Comparison of ENCODE assay signal across 12 cellular contexts in genomic region chr15:85048430-85048829, GRCh38.
DNase-seq lines count a peak whose midpoint lies in the region; ATAC-seq, FAIRE-seq and TF ChIP-seq lines count a peak whose summit lies in the region.
"Had no signal": no experiment of that assay in that cellular context is flagged by ENCODE, and none has a peak within 500 bp of the region (broad histone marks: within the 10 kb centered on the region; RNA-seq: fewer than 3 reads in every experiment).

No MANE protein-coding gene starts in this region.

- no peaks in the 10 kb centered on the region for H3K36me3 ChIP-seq in SJSA1
- no peaks in the 10 kb centered on the region for H3K36me3 ChIP-seq in gastrocnemius medialis

- peaks cover 42% of the 10 kb centered on the region for H3K4me1 Mint-ChIP-seq in endothelial cell (ENCODE audit: unreplicated experiment)
- H3K4me1 Mint-ChIP-seq in activated T-helper 1 cell treated with anti-CD3 and anti-CD28 coated beads, Interleukin-12 subunit alpha, Interleukin-12 subunit beta, Interleukin-2, Interleukin-4 antibody, amounts not matched to agents 30 ng/mL and 10 ng/mL and 1 ng/mL, durations not matched to agents 14 hours and 24 hours and 36 hours (ENCODE audit: low read depth), result peaks cover 12% of the 10 kb centered on the region

- H3K9me3 ChIP-seq in SJSA1 (replicated peaks) (no peaks in the 10 kb centered on the region), gastrocnemius medialis (no peaks in the 10 kb centered on the region)

- FAIRE-seq in H54 (lab: Jason Lieb, UNC), result no peak
- FAIRE-seq: GM12878, RCC 7860 had no signal

- TF ChIP-seq CTCF in endothelial cell (IDR thresholded peaks at IDR 0.05; ENCODE audit: unreplicated experiment) (no peak), gastrocnemius medialis (IDR thresholded peaks at IDR 0.05 in 4 of 5, conservative IDR thresholded peaks at IDR 0.05 in 1 of 5) (no peak)

- no peaks in the 10 kb centered on the region for H3K9me3 Mint-ChIP-seq in endothelial cell (ENCODE audit: unreplicated experiment)
- H3K9me3 Mint-ChIP-seq in activated T-helper 1 cell treated with anti-CD3 and anti-CD28 coated beads, Interleukin-12 subunit alpha, Interleukin-12 subunit beta, Interleukin-2, Interleukin-4 antibody, amounts not matched to agents 30 ng/mL and 10 ng/mL and 1 ng/mL, durations not matched to agents 14 hours and 24 hours and 36 hours, result peaks cover 5% of the 10 kb centered on the region
- H3K9me3 Mint-ChIP-seq: activated B cell treated with CpG ODN at 0.5 μM for 24 hours; stimulated activated memory B cell treated with anti-CD40 and anti-IgM and Interleukin-4, amounts not matched to agents 10 μg/mL and 1 μg/mL and 100 μg/mL, for 72 hours had no signal

- no peaks in the 10 kb centered on the region for H3K27me3 Mint-ChIP-seq in endothelial cell (ENCODE audit: unreplicated experiment)
- H3K27me3 Mint-ChIP-seq in activated T-helper 1 cell treated with anti-CD3 and anti-CD28 coated beads, Interleukin-12 subunit alpha, Interleukin-12 subunit beta, Interleukin-2, Interleukin-4 antibody, amounts not matched to agents 30 ng/mL and 10 ng/mL and 1 ng/mL, durations not matched to agents 14 hours and 24 hours and 36 hours (ENCODE audit: insufficient read depth), result no peaks in the 10 kb centered on the region
- H3K27me3 Mint-ChIP-seq: activated B cell treated with CpG ODN at 0.5 μM for 24 hours; stimulated activated memory B cell treated with anti-CD40 and anti-IgM and Interleukin-4, amounts not matched to agents 10 μg/mL and 1 μg/mL and 100 μg/mL, for 72 hours had no signal

- H3K4me3 Mint-ChIP-seq in endothelial cell (ENCODE audit: unreplicated experiment), result no peak overlapping the region
- H3K4me3 Mint-ChIP-seq in activated T-helper 1 cell treated with anti-CD3 and anti-CD28 coated beads, Interleukin-12 subunit alpha, Interleukin-12 subunit beta, Interleukin-2, Interleukin-4 antibody, amounts not matched to agents 30 ng/mL and 10 ng/mL and 1 ng/mL, durations not matched to agents 14 hours and 24 hours and 36 hours, result no peak overlapping the region
- H3K4me3 Mint-ChIP-seq: activated B cell treated with CpG ODN at 0.5 μM for 24 hours; stimulated activated memory B cell treated with anti-CD40 and anti-IgM and Interleukin-4, amounts not matched to agents 10 μg/mL and 1 μg/mL and 100 μg/mL, for 72 hours had no signal

- no peaks in the 10 kb centered on the region for H3K27me3 ChIP-seq in SJSA1 (replicated peaks)
- H3K27me3 ChIP-seq in gastrocnemius medialis, result no peaks in the 10 kb centered on the region

- H3K4me3 ChIP-seq in SJSA1 (no peak overlapping the region), gastrocnemius medialis (no peak overlapping the region)
- H3K4me3 ChIP-seq: GM12878 had no signal

- TF ChIP-seq POLR2A in gastrocnemius medialis (IDR thresholded peaks at IDR 0.05) (no peak), H54 (IDR thresholded peaks at IDR 0.05; ENCODE audit: low read depth, low read length) (no peak)

- H3K36me3 Mint-ChIP-seq in endothelial cell (ENCODE audit: low read depth, unreplicated experiment), result no peaks in the 10 kb centered on the region
- H3K36me3 Mint-ChIP-seq in activated T-helper 1 cell treated with anti-CD3 and anti-CD28 coated beads, Interleukin-12 subunit alpha, Interleukin-12 subunit beta, Interleukin-2, Interleukin-4 antibody, amounts not matched to agents 30 ng/mL and 10 ng/mL and 1 ng/mL, durations not matched to agents 14 hours and 24 hours and 36 hours (ENCODE audit: low read depth), result no peaks in the 10 kb centered on the region
- H3K36me3 Mint-ChIP-seq: stimulated activated memory B cell treated with anti-CD40 and anti-IgM and Interleukin-4, amounts not matched to agents 10 μg/mL and 1 μg/mL and 100 μg/mL, for 72 hours had no signal

- H3K27ac Mint-ChIP-seq in endothelial cell (ENCODE audit: unreplicated experiment), result peak overlapping the region; percentile 94
- no peak overlapping the region for H3K27ac Mint-ChIP-seq in activated T-helper 1 cell treated with anti-CD3 and anti-CD28 coated beads, Interleukin-12 subunit alpha, Interleukin-12 subunit beta, Interleukin-2, Interleukin-4 antibody, amounts not matched to agents 30 ng/mL and 10 ng/mL and 1 ng/mL, durations not matched to agents 14 hours and 24 hours and 36 hours
- H3K27ac Mint-ChIP-seq: activated B cell treated with CpG ODN at 0.5 μM for 24 hours; stimulated activated memory B cell treated with anti-CD40 and anti-IgM and Interleukin-4, amounts not matched to agents 10 μg/mL and 1 μg/mL and 100 μg/mL, for 72 hours had no signal

- in situ Hi-C loops in gastrocnemius medialis (cut with MboI; ENCODE audit: low sequenced_read_pairs in 4 of 4), result loop anchor here in 2 of 4 donors (10.0 kb wide), 2 partner anchors 454 to 464 kb away; no protein-coding TSS in a partner anchor

- H3K27ac ChIP-seq in SJSA1 (peak overlapping the region; percentile 55), gastrocnemius medialis (peak overlapping the region; percentile 54 to 76 (median 71))

- peak; percentile 39 for DNase-seq in HCEC 1CT
- DNase-seq in SJSA1 (ENCODE audit: low read depth in 1 of 2, low spot score in 2 of 2), result peak in 1 of 2 experiments; percentile 64
- DNase-seq in endothelial cell (ENCODE audit: low spot score), result no peak
- no peak for DNase-seq in gastrocnemius medialis
- no peak for DNase-seq in stimulated activated CD4-positive, alpha-beta T cell treated with anti-CD3 and anti-CD28 coated beads, Interleukin-15, amount 100 ng/mL, for 24 hours
- DNase-seq in activated T-helper 1 cell treated with anti-CD3 and anti-CD28 coated beads, Interleukin-12 subunit alpha, Interleukin-12 subunit beta, Interleukin-2, Interleukin-4 antibody, amounts not matched to agents 30 ng/mL and 10 ng/mL and 1 ng/mL, durations not matched to agents 14 hours and 24 hours and 36 hours (ENCODE audit: low spot score), result no peak
- no peak for DNase-seq in H54 (ENCODE audit: insufficient read length, low spot score)
- DNase-seq: activated B cell treated with CpG ODN at 0.5 μM for 24 hours; activated T-cell treated with anti-CD3 and anti-CD28 coated beads, Interleukin-2, amount 50 U/mL, for 48 hours had no signal

- intact Hi-C loops in gastrocnemius medialis (cut with DNase I; ENCODE audit: low total_unique reads), result loop anchor here (10.0 kb wide), 1 partner anchor 464 kb away; no protein-coding TSS in a partner anchor
- intact Hi-C loops in activated T-helper 1 cell treated with anti-CD3 and anti-CD28 coated beads, Interleukin-12 subunit alpha, Interleukin-12 subunit beta, Interleukin-2, Interleukin-4 antibody, amounts not matched to agents 30 ng/mL and 10 ng/mL and 1 ng/mL, durations not matched to agents 14 hours and 24 hours and 36 hours (cut with micrococcal nuclease), result no loop called here

- H3K4me1 ChIP-seq in SJSA1 (replicated peaks), result peaks cover 20% of the 10 kb centered on the region
- H3K4me1 ChIP-seq in gastrocnemius medialis, result peaks cover 26 to 34% of the 10 kb centered on the region in 2 donors

- ATAC-seq in gastrocnemius medialis, result no peak
- ATAC-seq: GM12878; stimulated activated memory B cell treated with anti-CD40 and anti-IgM and Interleukin-4, amounts not matched to agents 10 μg/mL and 1 μg/mL and 100 μg/mL, for 72 hours had no signal
